Comparison of ENCODE assay signal across 8 cellular contexts in genomic region chr17:14737984-14738651, GRCh38.
A peak's percentile ranks its signal among the peaks of the same experiment; 100 is the strongest.
DNase-seq lines count a peak whose midpoint lies in the region; ATAC-seq and TF ChIP-seq lines count a peak whose summit lies in the region.

No MANE protein-coding gene starts in this region.

- H3K4me1 ChIP-seq in SJSA1 (replicated peaks) = peaks cover 26% of the 10 kb centered on the region
- H3K4me1 ChIP-seq in heart left ventricle = peaks cover 0 to 18% (median 0%) of the 10 kb centered on the region in 12 donors

- H3K36me3 ChIP-seq in SJSA1 = no peaks in the 10 kb centered on the region
- no peaks in the 10 kb centered on the region for H3K36me3 ChIP-seq in heart left ventricle

- H3K9me3 ChIP-seq in SJSA1 (replicated peaks) (no peaks in the 10 kb centered on the region), heart left ventricle (no peaks in the 10 kb centered on the region)

- 42 to 53% (median 49%) methylated on average over 9 to 12 of the region's 12 CpGs for WGBS in heart left ventricle, 4 donors

- H3K27ac ChIP-seq in SJSA1 (peak overlapping the region; percentile 82), heart left ventricle (peak overlapping the region in 1 of 12 donors; percentile 33)

- DNase-seq in Ammon's horn (ENCODE audit: low spot score) = peak; percentile 3
- DNase-seq in SJSA1 (ENCODE audit: low read depth in 1 of 2, low spot score in 2 of 2) = peak; percentile 94 to 96
- peak; percentile 14 to 82 (median 54) for DNase-seq in heart left ventricle
- peak; percentile 98 for DNase-seq in stromal cell of bone marrow (ENCODE audit: low read depth)
- no peak for DNase-seq in NCI-H1417 treated with DMSO at 0.1 percent for 48 hours (lab: John Stamatoyannopoulos, UW)
- no peak for DNase-seq in erythroblast (lab: John Stamatoyannopoulos, UW)
- DNase-seq in NCI-H1930 (lab: John Stamatoyannopoulos, UW) = no peak

- no peak overlapping the region for H3K4me3 ChIP-seq in SJSA1
- no peak overlapping the region for H3K4me3 ChIP-seq in heart left ventricle

- TF ChIP-seq POLR2A in heart left ventricle (IDR thresholded peaks at IDR 0.05) = no peak
- TF ChIP-seq POLR2A in erythroblast (IDR thresholded peaks at IDR 0.05; ENCODE audit: low read length) = no peak

- peak in 1 of 12 donors; percentile 13 for TF ChIP-seq CTCF in heart left ventricle (IDR thresholded peaks at IDR 0.05)

- H3K27me3 ChIP-seq in SJSA1 (replicated peaks) = no peaks in the 10 kb centered on the region
- H3K27me3 ChIP-seq in heart left ventricle = peaks cover 0 to 12% (median 0%) of the 10 kb centered on the region in 9 donors

- intact Hi-C loops in heart left ventricle (cut with DNase I) = no loop called here

- peak; percentile 86 for ATAC-seq in HG02571 (IDR thresholded peaks at IDR 0.05; ENCODE audit: unreplicated experiment)
- peak; percentile 42 to 95 (median 74) for ATAC-seq in heart left ventricle

Comparison
In these comparisons a context has a peak if more than half of its experiments do, and no peak if none do; other contexts are left out.
1. DNase-seq: peak in Ammon's horn (single experiment), SJSA1 (2 of 2), heart left ventricle (5 of 5) and stromal cell of bone marrow (single experiment); none in NCI-H1417 treated with DMSO at 0.1 percent for 48 hours (single experiment), erythroblast (0 of 2) and NCI-H1930 (0 of 2).